Comparison of ENCODE assay signal across 10 cellular contexts in the genomic region with DNA sequence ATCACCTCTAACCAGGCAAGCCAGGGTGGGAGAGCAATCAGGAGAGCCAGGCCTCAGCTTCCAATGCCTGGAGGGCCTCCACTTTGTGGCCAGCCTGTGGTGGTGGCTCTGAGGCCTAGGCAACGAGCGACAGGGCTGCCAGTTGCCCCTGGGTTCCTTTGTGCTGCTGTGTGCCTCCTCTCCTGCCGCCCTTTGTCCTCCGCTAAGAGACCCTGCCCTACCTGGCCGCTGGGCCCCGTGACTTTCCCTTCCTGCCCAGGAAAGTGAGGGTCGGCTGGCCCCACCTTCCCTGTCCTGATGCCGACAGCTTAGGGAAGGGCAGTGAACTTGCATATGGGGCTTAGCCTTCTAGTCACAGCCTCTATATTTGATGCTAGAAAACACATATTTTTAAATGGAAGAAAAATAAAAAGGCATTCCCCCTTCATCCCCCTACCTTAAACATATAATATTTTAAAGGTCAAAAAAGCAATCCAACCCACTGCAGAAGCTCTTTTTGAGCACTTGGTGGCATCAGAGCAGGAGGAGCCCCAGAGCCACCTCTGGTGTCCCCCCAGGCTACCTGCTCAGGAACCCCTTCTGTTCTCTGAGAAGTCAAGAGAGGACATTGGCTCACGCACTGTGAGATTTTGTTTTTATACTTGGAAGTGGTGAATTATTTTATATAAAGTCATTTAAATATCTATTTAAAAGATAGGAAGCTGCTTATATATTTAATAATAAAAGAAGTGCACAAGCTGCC. TPM values are rescaled to one million over a fixed set of nuclear protein-coding genes. Genes with fewer than 3 reads are reported as not detected.
DNase-seq lines count a peak whose midpoint lies in the region; ATAC-seq and TF ChIP-seq lines count a peak whose summit lies in the region.
"Had no signal": no experiment of that assay in that cellular context is flagged by ENCODE, and none has a peak within 500 bp of the region (broad histone marks: within the 10 kb centered on the region; RNA-seq: fewer than 3 reads in every experiment).

No MANE protein-coding gene starts in this region.

- H3K36me3 ChIP-seq in neural progenitor cell: no peaks in the 10 kb centered on the region
- H3K36me3 ChIP-seq in thyroid gland: peaks cover 16 to 21% of the 10 kb centered on the region in 2 donors

- no peaks in the 10 kb centered on the region for H4K20me1 ChIP-seq in neural progenitor cell (ENCODE audit: low read depth)

- 91 to 95% methylated on average over 9 of the region's 9 CpGs for WGBS in thyroid gland, 2 donors

- H3K4me1 Mint-ChIP-seq in activated CD4-positive, alpha-beta T cell treated with anti-CD3 and anti-CD28 coated beads, Interleukin-2, amount 10 ng/mL, durations not matched to agents 24 days and 14 days: peaks cover 17% of the 10 kb centered on the region
- peaks cover 2% of the 10 kb centered on the region for H3K4me1 Mint-ChIP-seq in activated CD4-positive, alpha-beta T cell treated with anti-CD3 and anti-CD28 coated beads for 36 hours
- H3K4me1 Mint-ChIP-seq in chondrocyte (ENCODE audit: low read depth) (peaks cover 62% of the 10 kb centered on the region), neural progenitor cell (peaks cover 30% of the 10 kb centered on the region)

- no peaks in the 10 kb centered on the region for H3K79me2 ChIP-seq in neural progenitor cell (ENCODE audit: low read depth)

- POLR2A ChIA-PET in activated CD4-positive, alpha-beta T cell treated with anti-CD3 and anti-CD28 coated beads for 36 hours (lab: Charles Lee): interaction anchor here (0.6 kb wide), 1 partner anchor 107 kb away, joined by 3 read pairs; no protein-coding TSS in a partner anchor

- intact Hi-C loops in activated CD4-positive, alpha-beta T cell treated with anti-CD3 and anti-CD28 coated beads, Interleukin-2, amount 10 ng/mL, durations not matched to agents 24 days and 14 days (cut with micrococcal nuclease): no loop called here
- intact Hi-C loops in activated CD4-positive, alpha-beta T cell treated with anti-CD3 and anti-CD28 coated beads for 36 hours (cut with DNase I, micrococcal nuclease): no loop called here
- intact Hi-C loops in thyroid gland (cut with DNase I): loop anchor here (5.0 kb wide), 1 partner anchor 47 kb away; no protein-coding TSS in a partner anchor

- peaks cover 44% of the 10 kb centered on the region for H3K36me3 Mint-ChIP-seq in activated CD4-positive, alpha-beta T cell treated with anti-CD3 and anti-CD28 coated beads, Interleukin-2, amount 10 ng/mL, durations not matched to agents 24 days and 14 days (ENCODE audit: low read depth)
- peaks cover 29% of the 10 kb centered on the region for H3K36me3 Mint-ChIP-seq in activated CD4-positive, alpha-beta T cell treated with anti-CD3 and anti-CD28 coated beads for 36 hours (ENCODE audit: low read depth)
- peaks cover 14% of the 10 kb centered on the region for H3K36me3 Mint-ChIP-seq in chondrocyte (ENCODE audit: low read depth)
- peaks cover 16% of the 10 kb centered on the region for H3K36me3 Mint-ChIP-seq in neural progenitor cell

- H3K9me3 ChIP-seq in neural progenitor cell (ENCODE audit: low read depth) (no peaks in the 10 kb centered on the region), thyroid gland (no peaks in the 10 kb centered on the region)

- H3K4me2 ChIP-seq in neural progenitor cell: no peak overlapping the region

- CTCF ChIA-PET in activated CD4-positive, alpha-beta T cell treated with anti-CD3 and anti-CD28 coated beads for 36 hours (lab: Charles Lee): interaction anchor here (1.3 to 1.5 kb wide), 3 partner anchors 54 to 156 kb away, joined by 3 to 4 read pairs (median 4); partner anchors contain the start of gene AHCYL1

- TF ChIP-seq CTCF in chondrocyte (IDR thresholded peaks at IDR 0.05) (peak; percentile 44), neural progenitor cell (IDR thresholded peaks at IDR 0.05) (no peak), thyroid gland (IDR thresholded peaks at IDR 0.05) (no peak)

- peaks cover 21% of the 10 kb centered on the region for H3F3A ChIP-seq in neural progenitor cell (ENCODE audit: low read depth)

- H3K27me3 Mint-ChIP-seq in activated CD4-positive, alpha-beta T cell treated with anti-CD3 and anti-CD28 coated beads, Interleukin-2, amount 10 ng/mL, durations not matched to agents 24 days and 14 days: no peaks in the 10 kb centered on the region
- no peaks in the 10 kb centered on the region for H3K27me3 Mint-ChIP-seq in activated CD4-positive, alpha-beta T cell treated with anti-CD3 and anti-CD28 coated beads for 36 hours
- H3K27me3 Mint-ChIP-seq in chondrocyte (ENCODE audit: low read depth): no peaks in the 10 kb centered on the region
- H3K27me3 Mint-ChIP-seq in neural progenitor cell (ENCODE audit: insufficient read depth, low read depth): peaks cover 9% of the 10 kb centered on the region

- no peak for ATAC-seq in activated CD4-positive, alpha-beta T cell treated with anti-CD3 and anti-CD28 coated beads for 36 hours
- no peak for ATAC-seq in HG03565 (IDR thresholded peaks at IDR 0.05; ENCODE audit: unreplicated experiment)

- peaks cover 8% of the 10 kb centered on the region for H3K9me3 Mint-ChIP-seq in activated CD4-positive, alpha-beta T cell treated with anti-CD3 and anti-CD28 coated beads, Interleukin-2, amount 10 ng/mL, durations not matched to agents 24 days and 14 days
- H3K9me3 Mint-ChIP-seq in activated CD4-positive, alpha-beta T cell treated with anti-CD3 and anti-CD28 coated beads for 36 hours (ENCODE audit: low read depth): peaks cover under 1% of the 10 kb centered on the region
- H3K9me3 Mint-ChIP-seq in chondrocyte (ENCODE audit: low read depth) (peaks cover 4% of the 10 kb centered on the region), neural progenitor cell (peaks cover 2% of the 10 kb centered on the region)

- H3K4me3 ChIP-seq in neural progenitor cell (no peak overlapping the region), thyroid gland (replicated peaks in 1 of 3) (no peak overlapping the region)

- no peak for TF ChIP-seq POLR2A in thyroid gland (IDR thresholded peaks at IDR 0.05)

- H3K9ac ChIP-seq in neural progenitor cell: no peak overlapping the region

- no peaks in the 10 kb centered on the region for H3K27me3 ChIP-seq in neural progenitor cell
- no peaks in the 10 kb centered on the region for H3K27me3 ChIP-seq in thyroid gland

- H3K4me3 Mint-ChIP-seq in activated CD4-positive, alpha-beta T cell treated with anti-CD3 and anti-CD28 coated beads, Interleukin-2, amount 10 ng/mL, durations not matched to agents 24 days and 14 days: no peak overlapping the region
- no peak overlapping the region for H3K4me3 Mint-ChIP-seq in activated CD4-positive, alpha-beta T cell treated with anti-CD3 and anti-CD28 coated beads for 36 hours
- H3K4me3 Mint-ChIP-seq in chondrocyte (ENCODE audit: unreplicated experiment): no peak overlapping the region
- H3K4me3 Mint-ChIP-seq in neural progenitor cell: no peak overlapping the region

- H3K27ac Mint-ChIP-seq in activated CD4-positive, alpha-beta T cell treated with anti-CD3 and anti-CD28 coated beads, Interleukin-2, amount 10 ng/mL, durations not matched to agents 24 days and 14 days: peak overlapping the region; percentile 43
- H3K27ac Mint-ChIP-seq in activated CD4-positive, alpha-beta T cell treated with anti-CD3 and anti-CD28 coated beads for 36 hours: no peak overlapping the region
- H3K27ac Mint-ChIP-seq in chondrocyte (ENCODE audit: unreplicated experiment) (peak overlapping the region; percentile 93), neural progenitor cell (peak overlapping the region; percentile 99)

- H2AFZ ChIP-seq in neural progenitor cell (replicated peaks): no peak overlapping the region

- H3K27ac ChIP-seq in neural progenitor cell: peak overlapping the region; percentile 49
- peak overlapping the region; percentile 78 to 82 (median 78) for H3K27ac ChIP-seq in thyroid gland

- H3K4me1 ChIP-seq in neural progenitor cell (peaks cover 26% of the 10 kb centered on the region), thyroid gland (peaks cover 21 to 51% of the 10 kb centered on the region in 2 donors)

- no peak for DNase-seq in activated CD4-positive, alpha-beta T cell treated with anti-CD3 and anti-CD28 coated beads, Interleukin-2, amount 10 ng/mL, durations not matched to agents 24 days and 14 days
- no peak for DNase-seq in activated CD4-positive, alpha-beta T cell treated with anti-CD3 and anti-CD28 coated beads for 36 hours
- no peak for DNase-seq in chondrocyte (ENCODE audit: low spot score)
- DNase-seq in neural progenitor cell (ENCODE audit: low spot score): no peak
- DNase-seq in thyroid gland: no peak
- no peak for DNase-seq in NCI-H82 (lab: John Stamatoyannopoulos, UW)
- no peak for DNase-seq in NCI-H1694 (lab: John Stamatoyannopoulos, UW)
- DNase-seq: central memory CD4-positive, alpha-beta T cell; NCI-H2081 had no signal

RNA-seq across cellular contexts. Expression of gene CSF1, which starts 19.8 kb away (rescaled TPM):
- total RNA-seq in activated CD4-positive, alpha-beta T cell treated with anti-CD3 and anti-CD28 coated beads, Interleukin-2, amount 10 ng/mL, durations not matched to agents 24 days and 14 days: 190 and 193 TPM in 2 replicates
- total RNA-seq in activated CD4-positive, alpha-beta T cell treated with anti-CD3 and anti-CD28 coated beads for 36 hours: 10 to 100 TPM; 37.7 to 44.8 TPM
- total RNA-seq in chondrocyte (15.2 to 19.8 TPM (median 16.8 TPM) in 3 replicates), neural progenitor cell (ENCODE audit: low replicate concordance) (2.7 and 5.0 TPM in 2 replicates), thyroid gland (100 to 1,000 TPM in 1 of 4 donors, 10 to 100 TPM in 3; 33.5 to 127 (median 62.3) TPM)

RNA-seq across cellular contexts. Expression of gene AHCYL1, which starts 54.1 kb away (rescaled TPM):
- 67.1 and 75.3 TPM in 2 replicates for total RNA-seq in activated CD4-positive, alpha-beta T cell treated with anti-CD3 and anti-CD28 coated beads, Interleukin-2, amount 10 ng/mL, durations not matched to agents 24 days and 14 days
- 10 to 100 TPM; 79.1 to 82.6 TPM for total RNA-seq in activated CD4-positive, alpha-beta T cell treated with anti-CD3 and anti-CD28 coated beads for 36 hours
- total RNA-seq in chondrocyte (57.3 to 69.3 TPM (median 59.6 TPM) in 3 replicates), neural progenitor cell (ENCODE audit: low replicate concordance) (62.5 and 65.5 TPM in 2 replicates), thyroid gland (100 to 1,000 TPM in 3 of 4 donors, 10 to 100 TPM in 1; 90.3 to 200 (median 118) TPM)
